Comparison of ENCODE assay signal across 15 cellular contexts in genomic region chr1:205648212-205648910, GRCh38. TPM values are rescaled to one million over a fixed set of nuclear protein-coding genes. Genes with fewer than 3 reads are reported as not detected.
DNase-seq lines count a peak whose midpoint lies in the region; ATAC-seq and TF ChIP-seq lines count a peak whose summit lies in the region.
"Had no signal": no experiment of that assay in that cellular context is flagged by ENCODE, and none has a peak within 500 bp of the region (broad histone marks: within the 10 kb centered on the region; RNA-seq: fewer than 3 reads in every experiment).

No MANE protein-coding gene starts in this region.

- intact Hi-C loops in Right ventricle myocardium superior (cut with DNase I) = no loop called here
- intact Hi-C loops in left ventricle myocardium inferior (cut with micrococcal nuclease) = no loop called here

- CTCF ChIA-PET in GM10248 (lab: Yijun Ruan, JAX) = interaction anchor here (1.2 to 12.8 kb wide), 4 partner anchors 8 to 124 kb away, joined by 3 to 173 read pairs (median 16); no protein-coding TSS in a partner anchor

- TF ChIP-seq CTCF in left ventricle myocardium inferior (IDR thresholded peaks at IDR 0.05; ENCODE audit: borderline replicate concordance) = no peak
- TF ChIP-seq CTCF in foreskin fibroblast (IDR thresholded peaks at IDR 0.05; ENCODE audit: low read depth, low read length) = no peak
- no peak for TF ChIP-seq CTCF in GM10248 (IDR thresholded peaks at IDR 0.05; ENCODE audit: control extremely low read depth, extremely low read depth, low read depth, missing control alignments)

- no peaks in the 10 kb centered on the region for H3K27me3 ChIP-seq in left ventricle myocardium inferior (ENCODE audit: low read depth)
- H3K27me3 ChIP-seq: esophagus squamous epithelium had no signal

- no peaks in the 10 kb centered on the region for H3K36me3 ChIP-seq in left ventricle myocardium inferior
- H3K36me3 ChIP-seq: esophagus squamous epithelium had no signal

- DNase-seq in Right ventricle myocardium superior (no peak), left ventricle myocardium inferior (no peak), NCI-H526 treated with DMSO at 0.1 percent for 48 hours (lab: John Stamatoyannopoulos, UW) (peak; percentile 32), foreskin fibroblast (peak; percentile 10 to 29), GM10248 (ENCODE audit: extremely low spot score) (no peak)
- DNase-seq in stimulated activated CD4-positive, alpha-beta T cell treated with anti-CD3 and anti-CD28 coated beads, Interleukin-4, amount 100 ng/mL, for 24 hours = no peak
- DNase-seq: ACHN; activated naive CD4-positive, alpha-beta T cell treated with anti-CD3 and anti-CD28 coated beads for 36 hours; esophagus squamous epithelium; GM23248; nucleus accumbens; OCI-M1; T-helper 2 cell had no signal

- H3K4me3 ChIP-seq in left ventricle myocardium inferior = no peak overlapping the region
- H3K4me3 ChIP-seq in foreskin fibroblast (ENCODE audit: low read depth in 1 of 2, low read length in 2 of 2) = no peak overlapping the region
- H3K4me3 ChIP-seq: esophagus squamous epithelium, GM23248 had no signal

- no peaks in the 10 kb centered on the region for H3K9me3 ChIP-seq in left ventricle myocardium inferior (replicated peaks)
- H3K9me3 ChIP-seq: esophagus squamous epithelium had no signal

- no peak overlapping the region for H3K27ac ChIP-seq in left ventricle myocardium inferior (replicated peaks)
- H3K27ac ChIP-seq: esophagus squamous epithelium, GM23248 had no signal

- ATAC-seq in Right ventricle myocardium superior (ENCODE audit: poor library complexity) = peak; percentile 61
- no peak for ATAC-seq in GM19467 (IDR thresholded peaks at IDR 0.05; ENCODE audit: unreplicated experiment)
- ATAC-seq in GM18511 (IDR thresholded peaks at IDR 0.05; ENCODE audit: unreplicated experiment) = no peak

- POLR2A ChIA-PET in GM10248 (lab: Yijun Ruan, JAX) = no interaction called here

- H3K4me1 ChIP-seq in left ventricle myocardium inferior = peaks cover 5% of the 10 kb centered on the region
- H3K4me1 ChIP-seq: esophagus squamous epithelium had no signal

RNA-seq across cellular contexts. Expression of gene ELK4, which starts 16.6 kb away (rescaled TPM):
- total RNA-seq in Right ventricle myocardium superior (31.1 TPM), left ventricle myocardium inferior (36.3 TPM)

RNA-seq across cellular contexts. Expression of gene SLC45A3, which starts 31.9 kb away (rescaled TPM):
- total RNA-seq in Right ventricle myocardium superior (6.9 TPM), left ventricle myocardium inferior (5.2 TPM)

Comparison
In these comparisons a context has a peak if more than half of its experiments do, and no peak if none do; other contexts are left out.
1. DNase-seq: peak in NCI-H526 treated with DMSO at 0.1 percent for 48 hours (single experiment) and foreskin fibroblast (2 of 2); none in Right ventricle myocardium superior (single experiment), left ventricle myocardium inferior (single experiment), GM10248 (single experiment) and stimulated activated CD4-positive, alpha-beta T cell treated with anti-CD3 and anti-CD28 coated beads, Interleukin-4, amount 100 ng/mL, for 24 hours (single experiment).